ENCODE assay signal across 8 cellular contexts in genomic region chr14:99272669-99273024, GRCh38. TPM values are rescaled to one million over a fixed set of nuclear protein-coding genes. Genes with fewer than 3 reads are reported as not detected.
A peak's percentile ranks its signal among the peaks of the same experiment; 100 is the strongest.
DNase-seq lines count a peak whose midpoint lies in the region; ATAC-seq and TF ChIP-seq lines count a peak whose summit lies in the region.

No MANE protein-coding gene starts in this region.

- H3K27me3 ChIP-seq in CD4-positive, alpha-beta memory T cell (ENCODE audit: insufficient read depth, low read length) = no peaks in the 10 kb centered on the region
- no peaks in the 10 kb centered on the region for H3K27me3 ChIP-seq in mammary epithelial cell (ENCODE audit: insufficient read depth, low read length)
- no peaks in the 10 kb centered on the region for H3K27me3 ChIP-seq in naive thymus-derived CD4-positive, alpha-beta T cell (ENCODE audit: control insufficient read depth in 2 of 2, insufficient read depth in 2 of 2, low read length in 2 of 2)

- dilution Hi-C loops in mammary epithelial cell (cut with HindIII; ENCODE audit: low sequenced_read_pairs) = no loop called here

- intact Hi-C loops in CD4-positive, alpha-beta memory T cell (cut with micrococcal nuclease) = loop anchor here (1.0 to 5.0 kb wide), 9 partner anchors 1045 to 1920 kb away; no protein-coding TSS in a partner anchor
- intact Hi-C loops in mammary epithelial cell (cut with micrococcal nuclease) = loop anchor here (1.0 to 5.0 kb wide), 9 partner anchors 80 to 1294 kb away; partner anchors contain the start of gene CYP46A1
- intact Hi-C loops in naive thymus-derived CD4-positive, alpha-beta T cell (cut with micrococcal nuclease) = loop anchor here (1.0 to 10.0 kb wide), 23 partner anchors 10 to 1973 kb away; no protein-coding TSS in a partner anchor

- no TSS peak for BruUV-seq in mammary epithelial cell (replicated peaks; lab: Mats Ljungman, UMichigan)

- peak overlapping the region; percentile 93 for H2AFZ ChIP-seq in mammary epithelial cell (ENCODE audit: low read depth, low read length)

- no peak for ATAC-seq in naive thymus-derived CD4-positive, alpha-beta T cell
- no peak for ATAC-seq in GM21447 (IDR thresholded peaks at IDR 0.05; ENCODE audit: unreplicated experiment)
- ATAC-seq in GM18907 (IDR thresholded peaks at IDR 0.05; ENCODE audit: unreplicated experiment) = no peak

- peaks cover 22% of the 10 kb centered on the region for H3K4me1 ChIP-seq in CD4-positive, alpha-beta memory T cell (ENCODE audit: insufficient read depth, low read length)
- peaks cover 20% of the 10 kb centered on the region for H3K4me1 ChIP-seq in mammary epithelial cell (ENCODE audit: insufficient read depth, low read length)
- peaks cover 6 to 16% of the 10 kb centered on the region in 2 donors for H3K4me1 ChIP-seq in naive thymus-derived CD4-positive, alpha-beta T cell (ENCODE audit: control insufficient read depth in 2 of 2, insufficient read depth in 2 of 2, low read length in 2 of 2)

- CTCF ChIA-PET in CD4-positive, alpha-beta memory T cell (lab: Charles Lee; ENCODE audit: partially characterized antibody) = interaction anchor here (0.7 to 2.8 kb wide), 10 partner anchors 11 to 1295 kb away, joined by 3 to 40 read pairs (median 4); no protein-coding TSS in a partner anchor
- CTCF ChIA-PET in mammary epithelial cell (lab: Charles Lee; ENCODE audit: low non-redundant PET) = no interaction called here
- CTCF ChIA-PET in naive thymus-derived CD4-positive, alpha-beta T cell (lab: Charles Lee) = interaction anchor here (0.6 to 2.0 kb wide), 10 partner anchors 11 to 1570 kb away, joined by 3 to 11 read pairs (median 4); no protein-coding TSS in a partner anchor

- in situ Hi-C loops in mammary epithelial cell (cut with MboI; ENCODE audit: low sequenced_read_pairs in 2 of 2) = loop anchor here (25.0 kb wide), 2 partner anchors 1135 to 1285 kb away; no protein-coding TSS in a partner anchor

- peak overlapping the region; percentile 29 for H3K9ac ChIP-seq in mammary epithelial cell (ENCODE audit: insufficient read depth, low read length)

- H4K20me1 ChIP-seq in mammary epithelial cell (ENCODE audit: insufficient read depth, low read length) = no peaks in the 10 kb centered on the region

- H3K4me3 ChIP-seq in CD4-positive, alpha-beta memory T cell (ENCODE audit: low read length in 2 of 2) = peak overlapping the region; percentile 47 to 91
- H3K4me3 ChIP-seq in mammary epithelial cell (replicated peaks in 1 of 3; ENCODE audit: insufficient read depth in 1 of 3, low read depth in 2 of 3, low read length in 3 of 3) = peak overlapping the region; percentile 55 to 87 (median 77)
- H3K4me3 ChIP-seq in naive thymus-derived CD4-positive, alpha-beta T cell (ENCODE audit: low read length) = peak overlapping the region; percentile 94

- 7% methylated on average over 2 of the region's 11 CpGs for WGBS in mammary epithelial cell (ENCODE audit: low coverage, missing lambda C conversion rate)

- H3K36me3 Mint-ChIP-seq in CD4-positive, alpha-beta memory T cell = peaks cover 23 to 32% of the 10 kb centered on the region in 2 donors
- H3K36me3 Mint-ChIP-seq in IgD-negative memory B cell = no peaks in the 10 kb centered on the region
- peaks cover 8 to 30% (median 22%) of the 10 kb centered on the region in 5 donors for H3K36me3 Mint-ChIP-seq in naive thymus-derived CD4-positive, alpha-beta T cell

- POLR2A ChIA-PET in CD4-positive, alpha-beta memory T cell (lab: Charles Lee; ENCODE audit: partially characterized antibody) = interaction anchor here (0.7 to 66.7 kb wide), 23 partner anchors 10 to 1816 kb away, joined by 3 to 6015 read pairs (median 7); no protein-coding TSS in a partner anchor
- POLR2A ChIA-PET in naive thymus-derived CD4-positive, alpha-beta T cell (lab: Charles Lee) = interaction anchor here (0.6 to 19.1 kb wide), 27 partner anchors 11 to 1670 kb away, joined by 3 to 1374 read pairs (median 4); no protein-coding TSS in a partner anchor

- no peaks in the 10 kb centered on the region for H3K9me3 ChIP-seq in CD4-positive, alpha-beta memory T cell (ENCODE audit: control insufficient read depth in 1 of 2, low read length in 2 of 2)
- H3K9me3 ChIP-seq in mammary epithelial cell (replicated peaks; ENCODE audit: insufficient read depth, low read length) = no peaks in the 10 kb centered on the region
- H3K9me3 ChIP-seq in naive thymus-derived CD4-positive, alpha-beta T cell (ENCODE audit: control insufficient read depth in 2 of 3, low read length in 3 of 3) = no peaks in the 10 kb centered on the region

- peak overlapping the region; percentile 89 to 99 (median 96) for H3K27ac Mint-ChIP-seq in CD4-positive, alpha-beta memory T cell
- H3K27ac Mint-ChIP-seq in IgD-negative memory B cell = peak overlapping the region in 1 of 3 donors; percentile 84
- H3K27ac Mint-ChIP-seq in naive thymus-derived CD4-positive, alpha-beta T cell = peak overlapping the region; percentile 90 to 99 (median 93)

- no peak for DNase-seq in CD4-positive, alpha-beta memory T cell
- no peak for DNase-seq in mammary epithelial cell
- peak in 1 of 9 donors; percentile 20 for DNase-seq in naive thymus-derived CD4-positive, alpha-beta T cell
- DNase-seq in NCI-H524 (lab: John Stamatoyannopoulos, UW) = no peak
- no peak for DNase-seq in stimulated activated CD4-positive, alpha-beta T cell treated with anti-CD3 and anti-CD28 coated beads, Interleukin-4, amount 100 ng/mL, for 1 hour

- TF ChIP-seq CTCF in mammary epithelial cell (conservative IDR thresholded peaks at IDR 0.05 in 1 of 2, IDR thresholded peaks at IDR 0.05 in 1 of 2; ENCODE audit: extremely low read depth in 1 of 2, insufficient read depth in 1 of 2, low read depth in 1 of 2, low read length in 2 of 2) = no peak

- peak overlapping the region; percentile 91 to 100 (median 98) for H3K4me3 Mint-ChIP-seq in CD4-positive, alpha-beta memory T cell
- H3K4me3 Mint-ChIP-seq in IgD-negative memory B cell = peak overlapping the region in 3 of 4 donors; percentile 77 to 92 (median 88)
- peak overlapping the region; percentile 92 to 100 (median 98) for H3K4me3 Mint-ChIP-seq in naive thymus-derived CD4-positive, alpha-beta T cell

- H3K4me2 ChIP-seq in mammary epithelial cell (ENCODE audit: insufficient read depth, low read depth, low read length) = peak overlapping the region; percentile 84

- H3K36me3 ChIP-seq in CD4-positive, alpha-beta memory T cell (ENCODE audit: insufficient read depth, low read length) = no peaks in the 10 kb centered on the region
- no peaks in the 10 kb centered on the region for H3K36me3 ChIP-seq in mammary epithelial cell (ENCODE audit: insufficient read depth, low read length)
- peaks cover 0 to 34% (median 9%) of the 10 kb centered on the region in 3 experiments for H3K36me3 ChIP-seq in naive thymus-derived CD4-positive, alpha-beta T cell (ENCODE audit: control insufficient read depth in 2 of 3, insufficient read depth in 3 of 3, low read length in 3 of 3)

- peaks cover 17 to 48% (median 28%) of the 10 kb centered on the region in 4 donors for H3K4me1 Mint-ChIP-seq in CD4-positive, alpha-beta memory T cell
- peaks cover 8 to 17% (median 13%) of the 10 kb centered on the region in 3 donors for H3K4me1 Mint-ChIP-seq in IgD-negative memory B cell
- peaks cover 30 to 52% (median 39%) of the 10 kb centered on the region in 7 donors for H3K4me1 Mint-ChIP-seq in naive thymus-derived CD4-positive, alpha-beta T cell

- H3K27me3 Mint-ChIP-seq in CD4-positive, alpha-beta memory T cell = no peaks in the 10 kb centered on the region
- H3K27me3 Mint-ChIP-seq in IgD-negative memory B cell = peaks cover 51% of the 10 kb centered on the region
- peaks cover 0 to 31% (median 0%) of the 10 kb centered on the region in 5 donors for H3K27me3 Mint-ChIP-seq in naive thymus-derived CD4-positive, alpha-beta T cell

- peaks cover 0 to 8% (median 1%) of the 10 kb centered on the region in 8 donors for H3K9me3 Mint-ChIP-seq in CD4-positive, alpha-beta memory T cell
- H3K9me3 Mint-ChIP-seq in IgD-negative memory B cell = no peaks in the 10 kb centered on the region
- peaks cover 0 to 19% (median 0%) of the 10 kb centered on the region in 11 donors for H3K9me3 Mint-ChIP-seq in naive thymus-derived CD4-positive, alpha-beta T cell

- H3K79me2 ChIP-seq in mammary epithelial cell (ENCODE audit: insufficient read depth, low read length) = peaks cover 31% of the 10 kb centered on the region

- peak overlapping the region; percentile 80 for H3K27ac ChIP-seq in CD4-positive, alpha-beta memory T cell (ENCODE audit: low read depth, low read length)
- peak overlapping the region; percentile 56 for H3K27ac ChIP-seq in mammary epithelial cell (ENCODE audit: insufficient read depth, low read depth, low read length)
- peak overlapping the region; percentile 98 for H3K27ac ChIP-seq in naive thymus-derived CD4-positive, alpha-beta T cell (ENCODE audit: low read depth, low read length)

RNA-seq across cellular contexts. Expression of gene BCL11B, which starts 0.7 kb away (rescaled TPM):
- 100 to 1,000 TPM; 163 to 165 TPM for total RNA-seq in CD4-positive, alpha-beta memory T cell
- 10 to 100 TPM in 1 of 2 donors, 1 to 10 TPM in 1; 2.6 to 11.6 TPM for polyA plus RNA-seq in CD4-positive, alpha-beta memory T cell
- 0.38 TPM for polyA plus RNA-seq in IgD-negative memory B cell
- 1 to 10 TPM; 7.1 to 8.3 TPM for total RNA-seq in mammary epithelial cell
- polyA plus RNA-seq in mammary epithelial cell = 2.0 TPM
- 6.7 TPM for polyA minus RNA-seq in mammary epithelial cell
- 100 to 1,000 TPM in 4 of 5 experiments, 10 to 100 TPM in 1; 96.3 to 269 (median 223) TPM for total RNA-seq in naive thymus-derived CD4-positive, alpha-beta T cell
- 10 to 100 TPM; 10.9 to 11.6 TPM for polyA plus RNA-seq in naive thymus-derived CD4-positive, alpha-beta T cell
